8 cellular contexts compared by ENCODE assay signal in genomic region chr7:43582503-43583423, GRCh38. TPM values are rescaled to one million over a fixed set of nuclear protein-coding genes. Genes with fewer than 3 reads are reported as not detected.
A peak's percentile ranks its signal among the peaks of the same experiment; 100 is the strongest.
DNase-seq lines count a peak whose midpoint lies in the region; ATAC-seq and TF ChIP-seq lines count a peak whose summit lies in the region.

TSS of gene STK17A (plus strand) at chr7:43583108. CDS start at chr7:43583244, 136 bp downstream.

- peak; percentile 99 for TF ChIP-seq CTCF in C4-2B (conservative IDR thresholded peaks at IDR 0.05)
- TF ChIP-seq CTCF in dorsolateral prefrontal cortex (IDR thresholded peaks at IDR 0.05 in 54 of 56, conservative IDR thresholded peaks at IDR 0.05 in 2 of 56; ENCODE audit: low read depth in 1 of 56, partially characterized antibody in 56 of 56): peak; percentile 59 to 99 (median 93)
- TF ChIP-seq CTCF in right lobe of liver (IDR thresholded peaks at IDR 0.05): peak; percentile 91 to 100 (median 97)

- H3K36me3 ChIP-seq in right lobe of liver: no peaks in the 10 kb centered on the region

- H3K4me1 ChIP-seq in right lobe of liver: peaks cover 0 to 25% (median 6%) of the 10 kb centered on the region in 4 donors

- ATAC-seq in GM19328 (IDR thresholded peaks at IDR 0.05; ENCODE audit: unreplicated experiment): peak; percentile 66
- ATAC-seq in HG03520 (IDR thresholded peaks at IDR 0.05; ENCODE audit: unreplicated experiment): peak; percentile 70
- ATAC-seq in right lobe of liver: peak; percentile 91 to 98 (median 95)

- H3K4me3 ChIP-seq in dorsolateral prefrontal cortex (peak within 1 kb of the TSS; percentile 58 to 98 (median 86)), right lobe of liver (peak within 1 kb of the TSS; percentile 84 to 93 (median 93))

- DNase-seq in NCI-H748 (lab: John Stamatoyannopoulos, UW; ENCODE audit: unreplicated experiment) (peak; percentile 90), dorsolateral prefrontal cortex (peak; percentile 68 to 92 (median 86)), right lobe of liver (peak; percentile 95 to 96 (median 95))
- DNase-seq in activated CD4-positive, alpha-beta T cell treated with anti-CD3 and anti-CD28 coated beads, Interleukin-2, amount 50 U/mL, for 4 hours: peak; percentile 91
- DNase-seq in stimulated activated CD4-positive, alpha-beta T cell treated with anti-CD3 and anti-CD28 coated beads, Interleukin-4, amount 100 ng/mL, for 48 hours (ENCODE audit: low read depth in 2 of 2): peak; percentile 86 to 89

- TF ChIP-seq POLR2A in right lobe of liver (IDR thresholded peaks at IDR 0.05): peak; percentile 92

- no peaks in the 10 kb centered on the region for H3K27me3 ChIP-seq in dorsolateral prefrontal cortex
- no peaks in the 10 kb centered on the region for H3K27me3 ChIP-seq in right lobe of liver

- intact Hi-C loops in dorsolateral prefrontal cortex (cut with DNase I): loop anchor here (1.0 to 5.0 kb wide), 5 partner anchors 65 to 256 kb away; no protein-coding TSS in a partner anchor
- intact Hi-C loops in right lobe of liver (cut with DNase I): loop anchor here (10.0 kb wide), 2 partner anchors 142 to 262 kb away; partner anchors contain the start of gene COA1 (in 1 of the 2)

- no peaks in the 10 kb centered on the region for H3K9me3 ChIP-seq in right lobe of liver

- H3K27ac ChIP-seq in C4-2B (peak within 1 kb of the TSS; percentile 72), dorsolateral prefrontal cortex (peak within 1 kb of the TSS in 57 of 59 donors; percentile 31 to 92 (median 78)), right lobe of liver (peak within 1 kb of the TSS; percentile 71 to 93 (median 87))

- WGBS in right lobe of liver (ENCODE audit: insufficient coverage, low coverage, low lambda C conversion rate, missing lambda C conversion rate): 2% methylated on average over 14 of the region's 83 CpGs

RNA-seq across cellular contexts. Expression of gene STK17A, which starts in this region (rescaled TPM):
- total RNA-seq in dorsolateral prefrontal cortex (10 to 100 TPM in 68 of 120 experiments, 1 to 10 TPM in 52; 6.3 to 23.7 (median 10.4) TPM), right lobe of liver (10 to 100 TPM in 3 of 6 experiments, 1 to 10 TPM in 3; 1.7 to 20.9 (median 7.9) TPM)

Comparison
In these comparisons a context has a peak if more than half of its experiments do, and no peak if none do; other contexts are left out.
1. Peak in every context shown above with its lines: DNase-seq, ATAC-seq, H3K4me3 ChIP-seq and H3K27ac ChIP-seq.